Comparison of ENCODE assay signal across 8 cellular contexts in genomic region chrX:35380808-35381700, GRCh38.
DNase-seq lines count a peak whose midpoint lies in the region; ATAC-seq and TF ChIP-seq lines count a peak whose summit lies in the region.

No MANE protein-coding gene starts in this region.

- TF ChIP-seq CTCF in smooth muscle cell (IDR thresholded peaks at IDR 0.05; ENCODE audit: borderline replicate concordance, insufficient read depth, poor library complexity, severe bottlenecking): peak; percentile 60

- H3K27me3 ChIP-seq in smooth muscle cell (ENCODE audit: low read depth): no peaks in the 10 kb centered on the region

- DNase-seq in SIG-M5 treated with dmso at 0.1 percent for 504 hours (lab: John Stamatoyannopoulos, UW; ENCODE audit: unreplicated experiment): peak; percentile 0
- no peak for DNase-seq in SIG-M5 (lab: John Stamatoyannopoulos, UW)
- peak; percentile 20 for DNase-seq in NCI-H748 (lab: John Stamatoyannopoulos, UW; ENCODE audit: unreplicated experiment)
- peak; percentile 2 for DNase-seq in epithelial cell of prostate (ENCODE audit: low read depth, low spot score)
- DNase-seq in smooth muscle cell (lab: John Stamatoyannopoulos, UW; ENCODE audit: unreplicated experiment): no peak
- no peak for DNase-seq in natural killer cell treated with Interleukin-12 subunit alpha and Interleukin-12 subunit beta and Interleukin-15 and Interleukin-18, amount 100 ng/mL, for 72 hours (ENCODE audit: low spot score)
- DNase-seq in NCI-H2107 (lab: John Stamatoyannopoulos, UW): no peak

- H3K27ac Mint-ChIP-seq in natural killer cell treated with Interleukin-12 subunit alpha and Interleukin-12 subunit beta and Interleukin-15 and Interleukin-18, amount 100 ng/mL, for 72 hours: no peak overlapping the region

- H3F3A ChIP-seq in smooth muscle cell (ENCODE audit: low read depth): no peaks in the 10 kb centered on the region

- 51% methylated on average over 6 of the region's 6 CpGs for WGBS in smooth muscle cell (ENCODE audit: low lambda C conversion rate)

- no peaks in the 10 kb centered on the region for H3K9me3 ChIP-seq in smooth muscle cell (replicated peaks; ENCODE audit: low read depth)

- H2AFZ ChIP-seq in smooth muscle cell (ENCODE audit: low read depth): no peak overlapping the region

- H3K9ac ChIP-seq in smooth muscle cell (ENCODE audit: low read depth): no peak overlapping the region

- H3K4me1 Mint-ChIP-seq in natural killer cell treated with Interleukin-12 subunit alpha and Interleukin-12 subunit beta and Interleukin-15 and Interleukin-18, amount 100 ng/mL, for 72 hours (ENCODE audit: low read depth in 2 of 2): no peaks in the 10 kb centered on the region

- H3K4me1 ChIP-seq in smooth muscle cell (ENCODE audit: low read depth): no peaks in the 10 kb centered on the region

- no peak overlapping the region for H3K4me3 Mint-ChIP-seq in natural killer cell treated with Interleukin-12 subunit alpha and Interleukin-12 subunit beta and Interleukin-15 and Interleukin-18, amount 100 ng/mL, for 72 hours

- no peaks in the 10 kb centered on the region for H3K36me3 ChIP-seq in smooth muscle cell (ENCODE audit: low read depth)

- no peak overlapping the region for H3K4me3 ChIP-seq in smooth muscle cell

- H4K20me1 ChIP-seq in smooth muscle cell (ENCODE audit: low read depth): no peaks in the 10 kb centered on the region

- H3K36me3 Mint-ChIP-seq in natural killer cell treated with Interleukin-12 subunit alpha and Interleukin-12 subunit beta and Interleukin-15 and Interleukin-18, amount 100 ng/mL, for 72 hours: no peaks in the 10 kb centered on the region

- no peaks in the 10 kb centered on the region for H3K79me2 ChIP-seq in smooth muscle cell (ENCODE audit: low read depth)

- no peak overlapping the region for H3K4me2 ChIP-seq in smooth muscle cell

- H3K27ac ChIP-seq in epithelial cell of prostate: no peak overlapping the region
- no peak overlapping the region for H3K27ac ChIP-seq in smooth muscle cell (ENCODE audit: low read depth)

- H3K27me3 Mint-ChIP-seq in natural killer cell treated with Interleukin-12 subunit alpha and Interleukin-12 subunit beta and Interleukin-15 and Interleukin-18, amount 100 ng/mL, for 72 hours: no peaks in the 10 kb centered on the region

- ATAC-seq in HG02852 (IDR thresholded peaks at IDR 0.05; ENCODE audit: unreplicated experiment): peak; percentile 74
- no peak for ATAC-seq in natural killer cell treated with Interleukin-12 subunit alpha and Interleukin-12 subunit beta and Interleukin-15 and Interleukin-18, amount 100 ng/mL, for 72 hours

- peaks cover 3% of the 10 kb centered on the region for H3K9me3 Mint-ChIP-seq in natural killer cell treated with Interleukin-12 subunit alpha and Interleukin-12 subunit beta and Interleukin-15 and Interleukin-18, amount 100 ng/mL, for 72 hours

Comparison
In these comparisons a context has a peak if more than half of its experiments do, and no peak if none do; other contexts are left out.
1. DNase-seq: peak in SIG-M5 treated with dmso at 0.1 percent for 504 hours (single experiment), NCI-H748 (single experiment) and epithelial cell of prostate (single experiment); none in SIG-M5 (single experiment), smooth muscle cell (single experiment), natural killer cell treated with Interleukin-12 subunit alpha and Interleukin-12 subunit beta and Interleukin-15 and Interleukin-18, amount 100 ng/mL, for 72 hours (single experiment) and NCI-H2107 (single experiment).